Comparison of ENCODE assay signal across 16 cellular contexts in genomic region chr6:110284877-110285276, GRCh38.
DNase-seq lines count a peak whose midpoint lies in the region; ATAC-seq and TF ChIP-seq lines count a peak whose summit lies in the region.
"Had no signal": no experiment of that assay in that cellular context is flagged by ENCODE, and none has a peak within 500 bp of the region (broad histone marks: within the 10 kb centered on the region; RNA-seq: fewer than 3 reads in every experiment).

No MANE protein-coding gene starts in this region.

- no peaks in the 10 kb centered on the region for H3K36me3 Mint-ChIP-seq in activated naive CD4-positive, alpha-beta T cell treated with anti-CD3 and anti-CD28 coated beads for 36 hours (ENCODE audit: low read depth)

- H3K9ac ChIP-seq in adipocyte (ENCODE audit: low read length) = no peak overlapping the region

- CTCF ChIA-PET in activated naive CD4-positive, alpha-beta T cell treated with anti-CD3 and anti-CD28 coated beads for 36 hours (lab: Charles Lee) = no interaction called here

- H3K4me3 ChIP-seq in adipocyte (ENCODE audit: low read length) (no peak overlapping the region), fibroblast of mammary gland (ENCODE audit: control insufficient read depth, low read depth, low read length) (no peak overlapping the region), ascending aorta (no peak overlapping the region)

- DNase-seq in DMS 273 (lab: John Stamatoyannopoulos, UW; ENCODE audit: unreplicated experiment) (peak; percentile 64), adipocyte (ENCODE audit: low read depth) (peak; percentile 14), fibroblast of mammary gland (ENCODE audit: low read depth) (peak; percentile 4), putamen (ENCODE audit: low spot score) (peak; percentile 69), ascending aorta (ENCODE audit: low spot score in 2 of 2) (no peak), kidney tubule cell (ENCODE audit: low spot score) (no peak)
- no peak for DNase-seq in activated naive CD4-positive, alpha-beta T cell treated with anti-CD3 and anti-CD28 coated beads for 36 hours
- DNase-seq: DMS53; GOT3; NCI-H1105 treated with DMSO at 0.1 percent for 48 hours; NCI-H1930; NCI-H446; NK-92 treated with Interleukin-12 subunit alpha and Interleukin-12 subunit beta, amount 100 ng/mL, for 24 hours; SHP77 treated with DMSO at 0.1 percent for 48 hours had no signal

- H3K27me3 ChIP-seq in adipocyte (replicated peaks; ENCODE audit: control insufficient read depth, insufficient read depth, low read length) (peaks cover 5% of the 10 kb centered on the region), ascending aorta (no peaks in the 10 kb centered on the region)

- no peaks in the 10 kb centered on the region for H3K4me1 Mint-ChIP-seq in activated naive CD4-positive, alpha-beta T cell treated with anti-CD3 and anti-CD28 coated beads for 36 hours (ENCODE audit: low read depth)

- peaks cover 7% of the 10 kb centered on the region for H3K27me3 Mint-ChIP-seq in activated naive CD4-positive, alpha-beta T cell treated with anti-CD3 and anti-CD28 coated beads for 36 hours (ENCODE audit: low read depth)

- no peak for ATAC-seq in GM21526 (IDR thresholded peaks at IDR 0.05; ENCODE audit: low FRiP score, unreplicated experiment)

- no peak overlapping the region for H3K27ac Mint-ChIP-seq in activated naive CD4-positive, alpha-beta T cell treated with anti-CD3 and anti-CD28 coated beads for 36 hours

- peaks cover 2% of the 10 kb centered on the region for H3K9me3 Mint-ChIP-seq in activated naive CD4-positive, alpha-beta T cell treated with anti-CD3 and anti-CD28 coated beads for 36 hours

- no peak for TF ChIP-seq CTCF in fibroblast of mammary gland (conservative IDR thresholded peaks at IDR 0.05; ENCODE audit: control insufficient read depth, insufficient read depth, low read depth, low read length)
- TF ChIP-seq CTCF in ascending aorta (IDR thresholded peaks at IDR 0.05) = no peak

- H3K27ac ChIP-seq in ascending aorta = no peak overlapping the region
- H3K27ac ChIP-seq: C4-2B had no signal

- no peak overlapping the region for H3K4me3 Mint-ChIP-seq in activated naive CD4-positive, alpha-beta T cell treated with anti-CD3 and anti-CD28 coated beads for 36 hours

- H3K9me3 ChIP-seq in adipocyte (ENCODE audit: control insufficient read depth, low read length) = peaks cover 10% of the 10 kb centered on the region
- H3K9me3 ChIP-seq in ascending aorta = no peaks in the 10 kb centered on the region

- intact Hi-C loops in ascending aorta (cut with DNase I) = no loop called here
- intact Hi-C loops in activated naive CD4-positive, alpha-beta T cell treated with anti-CD3 and anti-CD28 coated beads for 36 hours (cut with micrococcal nuclease) = no loop called here

- H3K36me3 ChIP-seq in adipocyte (ENCODE audit: control insufficient read depth, insufficient read depth, low read length, severe bottlenecking) (no peaks in the 10 kb centered on the region), ascending aorta (no peaks in the 10 kb centered on the region)

- H3K4me1 ChIP-seq in adipocyte (ENCODE audit: control insufficient read depth, insufficient read depth, low read length) = peaks cover 6% of the 10 kb centered on the region
- no peaks in the 10 kb centered on the region for H3K4me1 ChIP-seq in ascending aorta

Comparison
In these comparisons a context has a peak if more than half of its experiments do, and no peak if none do; other contexts are left out.
1. DNase-seq: peak in DMS 273 (single experiment), adipocyte (single experiment), fibroblast of mammary gland (single experiment) and putamen (single experiment); none in ascending aorta (0 of 2), activated naive CD4-positive, alpha-beta T cell treated with anti-CD3 and anti-CD28 coated beads for 36 hours (single experiment) and kidney tubule cell (single experiment).